In genomic region chr9:134399435-134400056, GRCh38 we compare ENCODE assay signal across 8 cellular contexts.
DNase-seq lines count a peak whose midpoint lies in the region; ATAC-seq, FAIRE-seq and TF ChIP-seq lines count a peak whose summit lies in the region.

No MANE protein-coding gene starts in this region.

- FAIRE-seq in K562 (lab: Jason Lieb, UNC) = peak; percentile 89

- H3K4me3 Mint-ChIP-seq in CD8-positive, alpha-beta T cell = no peak overlapping the region
- H3K4me3 Mint-ChIP-seq in nephron = no peak overlapping the region

- H3K36me3 Mint-ChIP-seq in CD8-positive, alpha-beta T cell = no peaks in the 10 kb centered on the region
- H3K36me3 Mint-ChIP-seq in nephron (ENCODE audit: low read depth) = no peaks in the 10 kb centered on the region

- peaks cover 13% of the 10 kb centered on the region; the same call in 1 of the 2 replicates for H4K20me1 ChIP-seq in K562 (replicated peaks; ENCODE audit: control insufficient read depth, insufficient read depth, low read length)

- H3K4me1 ChIP-seq in CD8-positive, alpha-beta T cell (ENCODE audit: insufficient read depth, low read length) = peaks cover 47% of the 10 kb centered on the region
- H3K4me1 ChIP-seq in K562 (replicated peaks in 1 of 2; ENCODE audit: control insufficient read depth in 2 of 2, insufficient read depth in 2 of 2, low read length in 2 of 2) (peaks cover 5 to 54% of the 10 kb centered on the region in 2 experiments; a peak in 4 of 5 replicates), aorta (ENCODE audit: control insufficient read depth in 1 of 2, insufficient read depth in 2 of 2, low read length in 2 of 2) (peaks cover 2 to 3% of the 10 kb centered on the region in 2 donors)

- peaks cover 9% of the 10 kb centered on the region for H3K9me1 ChIP-seq in K562 (ENCODE audit: control insufficient read depth, insufficient read depth, low read length)

- no peaks in the 10 kb centered on the region for H3K9me3 ChIP-seq in CD8-positive, alpha-beta T cell (ENCODE audit: low read length)
- peaks cover 7% of the 10 kb centered on the region for H3K9me3 ChIP-seq in K562 (replicated peaks; ENCODE audit: control insufficient read depth, insufficient read depth, low read depth, low read length)
- H3K9me3 ChIP-seq in aorta (ENCODE audit: control insufficient read depth, low read length) = no peaks in the 10 kb centered on the region

- 94% methylated on average over 2 of the region's 2 CpGs for WGBS in K562 (ENCODE audit: insufficient coverage, low coverage, missing lambda C conversion rate)
- 98 to 100% methylated on average over 2 of the region's 2 CpGs for WGBS in aorta, 2 donors

- H3K4me2 ChIP-seq in K562 (ENCODE audit: insufficient read depth, low read length) = no peak overlapping the region

- H3K27ac Mint-ChIP-seq in CD8-positive, alpha-beta T cell = no peak overlapping the region
- H3K27ac Mint-ChIP-seq in nephron = no peak overlapping the region

- H3K79me2 ChIP-seq in K562 (ENCODE audit: control insufficient read depth, insufficient read depth, low read length) = peaks cover 3% of the 10 kb centered on the region; the same call in 1 of the 3 replicates

- no peak for TF ChIP-seq EP300 in K562 (IDR thresholded peaks at IDR 0.05; ENCODE audit: low read length)

- H3K27me3 Mint-ChIP-seq in CD8-positive, alpha-beta T cell (ENCODE audit: low read depth) = no peaks in the 10 kb centered on the region
- no peaks in the 10 kb centered on the region for H3K27me3 Mint-ChIP-seq in nephron (ENCODE audit: low read depth)

- H3K4me1 Mint-ChIP-seq in CD8-positive, alpha-beta T cell (ENCODE audit: low read depth) = peaks cover 39% of the 10 kb centered on the region
- peaks cover 13% of the 10 kb centered on the region for H3K4me1 Mint-ChIP-seq in nephron

- H3K9me3 Mint-ChIP-seq in CD8-positive, alpha-beta T cell = no peaks in the 10 kb centered on the region
- H3K9me3 Mint-ChIP-seq in nephron = no peaks in the 10 kb centered on the region

- H3K9ac ChIP-seq in K562 (ENCODE audit: insufficient read depth in 1 of 2, low read depth in 2 of 2, low read length in 2 of 2) = no peak overlapping the region

- H3K36me3 ChIP-seq in CD8-positive, alpha-beta T cell (ENCODE audit: insufficient read depth, low read length) = no peaks in the 10 kb centered on the region
- H3K36me3 ChIP-seq in K562 (ENCODE audit: control insufficient read depth, insufficient read depth, low read length) (no peaks in the 10 kb centered on the region), aorta (ENCODE audit: control insufficient read depth in 1 of 2, insufficient read depth in 2 of 2, low read length in 1 of 2) (no peaks in the 10 kb centered on the region)

- POLR2A ChIA-PET in CD8-positive, alpha-beta T cell (lab: Charles Lee) = no interaction called here
- POLR2A ChIA-PET in HEK293T (lab: Yijun Ruan, JAX) (no interaction called here), K562 (lab: Yijun Ruan, JAX) (interaction anchor here (0.6 to 1.6 kb wide), 2 partner anchors 15 to 71 kb away, joined by 3 read pairs; no protein-coding TSS in a partner anchor)

- peak; percentile 57 for TF ChIP-seq CTCF in CD8-positive, alpha-beta T cell (IDR thresholded peaks at IDR 0.05)
- TF ChIP-seq CTCF in K562 (IDR thresholded peaks at IDR 0.05 in 2 of 3, conservative IDR thresholded peaks at IDR 0.05 in 1 of 3; ENCODE audit: insufficient read depth in 2 of 3, low read depth in 1 of 3, low read length in 3 of 3) (peak; percentile 44 to 76 (median 60); a peak in 5 of 6 replicates), nephron (IDR thresholded peaks at IDR 0.05; ENCODE audit: unreplicated experiment in 3 of 3) (peak; percentile 35 to 57 (median 45))

- H2AFZ ChIP-seq in K562 (ENCODE audit: low read depth, low read length) = no peak overlapping the region

- no peak overlapping the region for H3K4me3 ChIP-seq in CD8-positive, alpha-beta T cell (ENCODE audit: low read depth, low read length)
- no peak overlapping the region for H3K4me3 ChIP-seq in K562
- H3K4me3 ChIP-seq in aorta (ENCODE audit: low read length in 2 of 2) = no peak overlapping the region

- no peaks in the 10 kb centered on the region for H3K27me3 ChIP-seq in CD8-positive, alpha-beta T cell (ENCODE audit: insufficient read depth, low read length)
- H3K27me3 ChIP-seq in K562 (ENCODE audit: control insufficient read depth in 2 of 2, insufficient read depth in 2 of 2, low read length in 2 of 2) (no peaks in the 10 kb centered on the region), aorta (ENCODE audit: control insufficient read depth in 1 of 2, insufficient read depth in 2 of 2, low read length in 1 of 2) (no peaks in the 10 kb centered on the region)

- BruUV-seq in K562 (replicated peaks; lab: Mats Ljungman, UMichigan) = no TSS peak

- TF ChIP-seq POLR2A in K562 (conservative IDR thresholded peaks at IDR 0.05) = no peak

- DNase-seq in CD8-positive, alpha-beta T cell = no peak
- peak; percentile 43 for DNase-seq in HEK293T (ENCODE audit: extremely low spot score)
- peak; percentile 45 to 57 (median 52) for DNase-seq in K562 (ENCODE audit: extremely low read depth in 1 of 4, low spot score in 3 of 4)
- DNase-seq in aorta = no peak
- no peak for DNase-seq in central memory CD4-positive, alpha-beta T cell

- no peak overlapping the region for H3K27ac ChIP-seq in CD8-positive, alpha-beta T cell (ENCODE audit: low read depth, low read length)
- no peak overlapping the region for H3K27ac ChIP-seq in K562 (ENCODE audit: extremely low read depth, low read depth, low read length)
- H3K27ac ChIP-seq in aorta (ENCODE audit: low read depth in 1 of 2, low read length in 2 of 2) = no peak overlapping the region

- no peak for TF ChIP-seq RAD21 in K562 (CRISPR knock-in tag; conservative IDR thresholded peaks at IDR 0.05 in 1 of 2, IDR thresholded peaks at IDR 0.05 in 1 of 2)

- no peak for ATAC-seq in CD8-positive, alpha-beta T cell
- peak; percentile 42; the same call in 1 of the 3 replicates for ATAC-seq in K562
- no peak for ATAC-seq in HG02642 (IDR thresholded peaks at IDR 0.05; ENCODE audit: poor library complexity, unreplicated experiment)
- ATAC-seq in aorta (ENCODE audit: low FRiP score) = no peak
- no peak for ATAC-seq in HG03280 (IDR thresholded peaks at IDR 0.05; ENCODE audit: unreplicated experiment)

- in situ Hi-C loops in K562 (cut with MboI) = no loop called here

- intact Hi-C loops in CD8-positive, alpha-beta T cell (cut with DNase I, micrococcal nuclease) = loop anchor here in 1 of 2 experiments (10.0 kb wide), 1 partner anchor 75 kb away; the partner anchor contains the start of gene RXRA
- intact Hi-C loops in K562 (cut with micrococcal nuclease) = no loop called here
- intact Hi-C loops in aorta (cut with DNase I) = no loop called here

- CTCF ChIA-PET in CD8-positive, alpha-beta T cell (lab: Charles Lee) = interaction anchor here (1.0 to 1.1 kb wide), 3 partner anchors 16 to 229 kb away, joined by 3 to 4 read pairs (median 3); no protein-coding TSS in a partner anchor
- CTCF ChIA-PET in HEK293T (lab: Yijun Ruan, JAX) = no interaction called here
- CTCF ChIA-PET in K562 (lab: Yijun Ruan, JAX; ENCODE audit: low intra/inter-chr PET ratio) = no interaction called here

TF ChIP-seq in HEK293T, 16 proteins besides CTCF, POLR2A, EP300 and RAD21:
- TF ChIP-seq FOXM1 (IDR thresholded peaks at IDR 0.05; ENCODE audit: borderline replicate concordance) (no peak), HDGF (IDR thresholded peaks at IDR 0.05; ENCODE audit: borderline replicate concordance) (no peak), FOXA1 (IDR thresholded peaks at IDR 0.05) (no peak), FOXK2 (IDR thresholded peaks at IDR 0.05) (no peak), NFRKB (IDR thresholded peaks at IDR 0.05) (no peak), L3MBTL2 (conservative IDR thresholded peaks at IDR 0.05) (no peak), ELF4 (IDR thresholded peaks at IDR 0.05) (no peak), ARNT (IDR thresholded peaks at IDR 0.05) (no peak), SP1 (IDR thresholded peaks at IDR 0.05) (no peak), SUZ12 (IDR thresholded peaks at IDR 0.05) (no peak), CTBP1 (IDR thresholded peaks at IDR 0.05; ENCODE audit: borderline replicate concordance) (no peak), PKNOX1 (IDR thresholded peaks at IDR 0.05) (no peak)

TF ChIP-seq in K562, 482 proteins besides CTCF, POLR2A, EP300 and RAD21 (continues in another document):
- TF ChIP-seq USF1 (CRISPR knock-in tag; IDR thresholded peaks at IDR 0.05) (0 out of 2 replicates have a peak, but pooled peaks have one; percentile 6), CBX3 (IDR thresholded peaks at IDR 0.05; ENCODE audit: borderline replicate concordance in 1 of 2, low read length in 2 of 2) (peak in 1 of 2 experiments; percentile 95; a peak in 1 of 3 replicates), ZNF280A (IDR thresholded peaks at IDR 0.05; ENCODE audit: low read depth, partially characterized antibody) (peak; percentile 44), NFYB (IDR thresholded peaks at IDR 0.05; ENCODE audit: extremely low read depth, insufficient read length) (peak; percentile 16), MEIS2 (IDR thresholded peaks at IDR 0.05; ENCODE audit: partially characterized antibody) (no peak), ZNF778 (CRISPR knock-in tag; IDR thresholded peaks at IDR 0.05) (no peak), ZNF764 (CRISPR knock-in tag; IDR thresholded peaks at IDR 0.05; ENCODE audit: low read depth) (peak; percentile 99)

Comparison
In these comparisons a context has a peak if more than half of its experiments do, and no peak if none do; other contexts are left out.
1. DNase-seq: peak in HEK293T (single experiment) and K562 (4 of 4); none in CD8-positive, alpha-beta T cell (0 of 7), aorta (0 of 2) and central memory CD4-positive, alpha-beta T cell (single experiment).
2. Peak in every context shown above with its lines, with median percentiles within 50 percentile points of each other: CTCF ChIP-seq.